26 cellular contexts compared by ENCODE assay signal in genomic region chr17:66725956-66726355, GRCh38.
DNase-seq lines count a peak whose midpoint lies in the region; ATAC-seq, FAIRE-seq and TF ChIP-seq lines count a peak whose summit lies in the region.
"Had no signal": no experiment of that assay in that cellular context is flagged by ENCODE, and none has a peak within 500 bp of the region (broad histone marks: within the 10 kb centered on the region; RNA-seq: fewer than 3 reads in every experiment).

No MANE protein-coding gene starts in this region.

- H3K27ac ChIP-seq in RWPE1 (peak overlapping the region; percentile 87), H1 (ENCODE audit: low read depth, low read length) (no peak overlapping the region)
- H3K27ac ChIP-seq: A549; BLaER1 treated with 17β-estradiol and CSF1 and Interleukin-3, amounts not matched to agents 10 nM and 100 nM had no signal

- POLR2A ChIA-PET in RWPE1 (lab: Yijun Ruan, JAX; ENCODE audit: low non-redundant PET), result no interaction called here
- POLR2A ChIA-PET in H1 (lab: Charles Lee; ENCODE audit: partially characterized antibody), result no interaction called here

- no peak overlapping the region for H2BK120ac ChIP-seq in H1 (replicated peaks; ENCODE audit: low read depth, low read length)

- H3K4me1 ChIP-seq in H1 (replicated peaks in 1 of 4; ENCODE audit: control insufficient read depth in 3 of 4, insufficient read depth in 4 of 4, low read length in 3 of 4), result peaks cover 13 to 31% (median 19%) of the 10 kb centered on the region in 4 experiments
- H3K4me1 ChIP-seq: Caco-2 had no signal

- no peak overlapping the region for H2AFZ ChIP-seq in H1 (ENCODE audit: low read length)

- H3K36me3 ChIP-seq in H1 (ENCODE audit: control insufficient read depth in 2 of 4, insufficient read depth in 4 of 4, low read length in 3 of 4), result no peaks in the 10 kb centered on the region

- no peak for ATAC-seq in activated T-cell treated with anti-CD3 and anti-CD28 coated beads, Interleukin-2, amount 50 U/mL, for 72 hours (replicated peaks in 1 of 2)
- ATAC-seq in stimulated activated effector memory CD8-positive, alpha-beta T cell treated with anti-CD3 and anti-CD28 coated beads, Interleukin-12 subunit alpha, Interleukin-12 subunit beta, amount 100 ng/mL, for 72 hours, result no peak
- no peak for ATAC-seq in GM18868 (IDR thresholded peaks at IDR 0.05; ENCODE audit: unreplicated experiment)
- ATAC-seq: CD8-positive, alpha-beta T cell; K562 had no signal

- H4K5ac ChIP-seq in H1 (ENCODE audit: insufficient read length, low read depth, low read length), result no peak overlapping the region

- H2BK20ac ChIP-seq in H1 (ENCODE audit: low read length), result no peak overlapping the region

- no peaks in the 10 kb centered on the region for H4K20me1 ChIP-seq in H1 (replicated peaks in 1 of 2; ENCODE audit: control insufficient read depth in 1 of 2, insufficient read depth in 2 of 2, low read length in 2 of 2)

- H4K91ac ChIP-seq in H1 (replicated peaks; ENCODE audit: insufficient read length, low read length), result no peak overlapping the region

- H2AK5ac ChIP-seq in H1 (ENCODE audit: low read depth, low read length), result no peak overlapping the region

- no peak for DNase-seq in activated T-cell treated with anti-CD3 and anti-CD28 coated beads, Interleukin-2, amount 50 U/mL, for 72 hours
- DNase-seq in activated T-cell treated with anti-CD3 and anti-CD28 coated beads, Interleukin-2, amount 50 U/mL, for 48 hours, result no peak
- DNase-seq in RWPE1 (ENCODE audit: low spot score) (no peak), H1 (ENCODE audit: low read depth in 1 of 2, low spot score in 2 of 2) (no peak), NK-92 (lab: John Stamatoyannopoulos, UW; ENCODE audit: unreplicated experiment) (no peak)
- no peak for DNase-seq in stimulated activated effector memory CD8-positive, alpha-beta T cell treated with anti-CD3 and anti-CD28 coated beads, Interleukin-12 subunit alpha, Interleukin-12 subunit beta, amount 100 ng/mL, for 72 hours (ENCODE audit: low spot score in 2 of 2)
- DNase-seq: AML-193; CD8-positive, alpha-beta T cell; DND-41; Kasumi-1; NCI-H1092 treated with DMSO at 0.1 percent for 48 hours; NCI-H1436 treated with DMSO at 0.1 percent for 48 hours; NCI-H2029; NCI-H446 treated with DMSO at 0.1 percent for 48 hours; NCI-H526 treated with DMSO at 0.1 percent for 48 hours; RPMI8226; SHP77 treated with DMSO at 0.1 percent for 48 hours had no signal

- H3K4me3 Mint-ChIP-seq in activated T-cell treated with anti-CD3 and anti-CD28 coated beads, Interleukin-2, amount 50 U/mL, for 72 hours, result no peak overlapping the region
- H3K4me3 Mint-ChIP-seq in stimulated activated effector memory CD8-positive, alpha-beta T cell treated with anti-CD3 and anti-CD28 coated beads, Interleukin-12 subunit alpha, Interleukin-12 subunit beta, amount 100 ng/mL, for 72 hours, result no peak overlapping the region
- H3K4me3 Mint-ChIP-seq: CD8-positive, alpha-beta T cell had no signal

- H3K4me1 Mint-ChIP-seq in activated T-cell treated with anti-CD3 and anti-CD28 coated beads, Interleukin-2, amount 50 U/mL, for 72 hours (ENCODE audit: low read depth), result peaks cover 4% of the 10 kb centered on the region
- peaks cover 25% of the 10 kb centered on the region for H3K4me1 Mint-ChIP-seq in stimulated activated effector memory CD8-positive, alpha-beta T cell treated with anti-CD3 and anti-CD28 coated beads, Interleukin-12 subunit alpha, Interleukin-12 subunit beta, amount 100 ng/mL, for 72 hours

- H2BK15ac ChIP-seq in H1 (ENCODE audit: low read length), result peak overlapping the region; percentile 72; the same call in 1 of the 2 replicates

- no peak overlapping the region for H3K56ac ChIP-seq in H1 (replicated peaks; ENCODE audit: insufficient read length, low read depth, low read length)

- no peak for FAIRE-seq in H1 (lab: Jason Lieb, UNC)
- FAIRE-seq: A549, GM12892, GM19239, H54, HTR-8/SVneo, K562 had no signal

- H3K79me2 ChIP-seq in H1 (ENCODE audit: control insufficient read depth in 1 of 2, insufficient read depth in 2 of 2, low read length in 2 of 2), result no peaks in the 10 kb centered on the region

- H2BK5ac ChIP-seq in H1 (ENCODE audit: low read depth, low read length), result no peak overlapping the region

- H3K23ac ChIP-seq in H1 (ENCODE audit: insufficient read length), result no peak overlapping the region

- H4K8ac ChIP-seq in H1 (ENCODE audit: extremely low read depth, insufficient read depth, low read length), result no peak overlapping the region

- no peak overlapping the region for H3K4me3 ChIP-seq in H1 (ENCODE audit: extremely low read depth in 1 of 4, insufficient read depth in 2 of 4, low read depth in 3 of 4, low read length in 4 of 4)
- H3K4me3 ChIP-seq: A549; BLaER1 treated with 17β-estradiol and CSF1 and Interleukin-3, amounts not matched to agents 10 nM and 100 nM; K562 had no signal

- TF ChIP-seq CTCF in RWPE1 (conservative IDR thresholded peaks at IDR 0.05; ENCODE audit: low read depth) (no peak), H1 (IDR thresholded peaks at IDR 0.05; ENCODE audit: control extremely low read depth in 1 of 3, insufficient read depth in 1 of 3, low read depth in 1 of 3, low read length in 3 of 3) (no peak)

- 82% methylated on average over 10 of the region's 10 CpGs; no CpG with 5 or more reads in 1 of the 2 experiments for WGBS in H1 (ENCODE audit: extremely low coverage in 1 of 2, insufficient coverage in 1 of 2, insufficient read length in 1 of 2, insufficient replicate concordance in 2 of 2, low coverage in 1 of 2, low lambda C conversion rate in 2 of 2, missing lambda C conversion rate in 1 of 2), 2 experiments

- no peak overlapping the region for H3K9ac ChIP-seq in H1 (replicated peaks in 1 of 4; ENCODE audit: extremely low read depth in 1 of 4, low read depth in 3 of 4, low read length in 3 of 4)
- H3K9ac ChIP-seq: BLaER1 treated with 17β-estradiol and CSF1 and Interleukin-3, amounts not matched to agents 10 nM and 100 nM had no signal

- H3K79me1 ChIP-seq in H1 (ENCODE audit: low read depth, low read length), result no peaks in the 10 kb centered on the region

- no peak overlapping the region for H3K4me2 ChIP-seq in H1 (ENCODE audit: insufficient read depth in 1 of 2, low read depth in 2 of 2, low read length in 2 of 2)
- H3K4me2 ChIP-seq: A549; BLaER1 treated with 17β-estradiol and CSF1 and Interleukin-3, amounts not matched to agents 10 nM and 100 nM had no signal

- no peak for TF ChIP-seq POLR2A in H1 (IDR thresholded peaks at IDR 0.05; ENCODE audit: control extremely low read depth in 1 of 2, low read depth in 2 of 2, low read length in 2 of 2)

- TF ChIP-seq RAD21 in H1 (IDR thresholded peaks at IDR 0.05 in 1 of 2, conservative IDR thresholded peaks at IDR 0.05 in 1 of 2; ENCODE audit: low read depth in 2 of 2, low read length in 2 of 2), result no peak

- no peak overlapping the region for H3K14ac ChIP-seq in H1 (ENCODE audit: insufficient read length)

- no peaks in the 10 kb centered on the region for H3K27me3 ChIP-seq in H1 (replicated peaks in 1 of 4; ENCODE audit: control insufficient read depth in 3 of 4, extremely low read depth in 1 of 4, insufficient read depth in 3 of 4, low read length in 3 of 4)
- H3K27me3 ChIP-seq: BLaER1 treated with 17β-estradiol and CSF1 and Interleukin-3, amounts not matched to agents 10 nM and 100 nM had no signal

- H3K9me3 Mint-ChIP-seq in activated T-cell treated with anti-CD3 and anti-CD28 coated beads, Interleukin-2, amount 50 U/mL, for 72 hours, result no peaks in the 10 kb centered on the region
- no peaks in the 10 kb centered on the region for H3K9me3 Mint-ChIP-seq in stimulated activated effector memory CD8-positive, alpha-beta T cell treated with anti-CD3 and anti-CD28 coated beads, Interleukin-12 subunit alpha, Interleukin-12 subunit beta, amount 100 ng/mL, for 72 hours
- H3K9me3 Mint-ChIP-seq: CD8-positive, alpha-beta T cell had no signal

- H3K4ac ChIP-seq in H1 (replicated peaks; ENCODE audit: insufficient read length, low read depth, low read length), result no peak overlapping the region

- no peak overlapping the region for H3K18ac ChIP-seq in H1 (ENCODE audit: extremely low read depth, low read length)

- H3K27me3 Mint-ChIP-seq in activated T-cell treated with anti-CD3 and anti-CD28 coated beads, Interleukin-2, amount 50 U/mL, for 72 hours (ENCODE audit: low read depth), result no peaks in the 10 kb centered on the region

- no peak for TF ChIP-seq EP300 in H1 (IDR thresholded peaks at IDR 0.05; ENCODE audit: borderline replicate concordance in 1 of 2, low read depth in 2 of 2, low read length in 2 of 2)

- H3K9me3 ChIP-seq in H1 (ENCODE audit: insufficient read depth in 2 of 2, low read depth in 1 of 2, low read length in 1 of 2), result no peaks in the 10 kb centered on the region
- H3K9me3 ChIP-seq: A549; BLaER1 treated with 17β-estradiol and CSF1 and Interleukin-3, amounts not matched to agents 10 nM and 100 nM; Caco-2 had no signal

- no peaks in the 10 kb centered on the region for H3K23me2 ChIP-seq in H1 (ENCODE audit: low read depth, low read length)

- CTCF ChIA-PET in RWPE1 (lab: Yijun Ruan, JAX) (interaction anchor here (0.6 to 0.7 kb wide), 3 partner anchors 209 to 498 kb away, joined by 3 to 4 read pairs (median 4); no protein-coding TSS in a partner anchor), H1 (lab: Charles Lee; ENCODE audit: partially characterized antibody) (interaction anchor here (0.6 to 6.2 kb wide), 14 partner anchors 9 to 525 kb away, joined by 3 to 59 read pairs (median 6); no protein-coding TSS in a partner anchor)

- H3K27ac Mint-ChIP-seq in activated T-cell treated with anti-CD3 and anti-CD28 coated beads, Interleukin-2, amount 50 U/mL, for 72 hours, result peak overlapping the region; percentile 6
- H3K27ac Mint-ChIP-seq in stimulated activated effector memory CD8-positive, alpha-beta T cell treated with anti-CD3 and anti-CD28 coated beads, Interleukin-12 subunit alpha, Interleukin-12 subunit beta, amount 100 ng/mL, for 72 hours, result peak overlapping the region; percentile 76
- H3K27ac Mint-ChIP-seq: CD8-positive, alpha-beta T cell had no signal

- H2BK12ac ChIP-seq in H1 (ENCODE audit: low read depth, low read length), result no peak overlapping the region

- no peaks in the 10 kb centered on the region for H3K36me3 Mint-ChIP-seq in activated T-cell treated with anti-CD3 and anti-CD28 coated beads, Interleukin-2, amount 50 U/mL, for 72 hours (ENCODE audit: insufficient read depth in 2 of 2)
- no peaks in the 10 kb centered on the region for H3K36me3 Mint-ChIP-seq in stimulated activated effector memory CD8-positive, alpha-beta T cell treated with anti-CD3 and anti-CD28 coated beads, Interleukin-12 subunit alpha, Interleukin-12 subunit beta, amount 100 ng/mL, for 72 hours

TF ChIP-seq in H1, 55 proteins besides CTCF, POLR2A, EP300 and RAD21 (continues in another document):
- no peak for TF ChIP-seq SUZ12 (IDR thresholded peaks at IDR 0.05; ENCODE audit: low read length)
- TF ChIP-seq CBX5 (IDR thresholded peaks at IDR 0.05; ENCODE audit: low read depth, low read length), result no peak
- no peak for TF ChIP-seq SP1 (IDR thresholded peaks at IDR 0.05; ENCODE audit: low read depth, low read length)
- TF ChIP-seq EGR1 (IDR thresholded peaks at IDR 0.05; ENCODE audit: borderline replicate concordance, low read depth, low read length), result no peak
- no peak for TF ChIP-seq SIN3A (conservative IDR thresholded peaks at IDR 0.05 in 1 of 2, IDR thresholded peaks at IDR 0.05 in 1 of 2; ENCODE audit: low read depth in 1 of 2, low read length in 2 of 2)
- no peak for TF ChIP-seq BACH1 (IDR thresholded peaks at IDR 0.05; ENCODE audit: low read length)
- no peak for TF ChIP-seq FOSL1 (IDR thresholded peaks at IDR 0.05; ENCODE audit: insufficient read depth, low read depth, low read length)
